In the genomic region with DNA sequence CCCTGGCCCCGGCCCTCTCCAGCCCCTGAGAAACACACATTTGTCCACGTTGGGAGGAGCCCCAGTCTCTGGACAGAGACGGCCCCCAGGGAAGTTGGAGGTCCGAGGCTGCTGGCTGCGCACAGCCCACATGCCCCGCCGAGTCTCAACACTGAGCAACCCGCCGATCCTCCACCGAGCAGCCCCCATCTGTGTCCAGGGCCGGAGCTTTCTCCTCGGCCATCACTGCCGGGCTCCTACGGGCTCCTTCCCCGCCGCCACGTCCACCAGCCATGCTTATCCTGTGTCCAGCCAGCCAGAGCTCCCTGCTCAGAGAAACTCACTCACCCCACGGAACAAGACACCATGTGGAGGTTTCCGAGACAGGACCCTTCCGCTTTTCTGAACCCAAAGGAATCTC, we compare ENCODE assay signal across 7 cellular contexts.
"Had no signal": no experiment of that assay in that cellular context is flagged by ENCODE, and none has a peak within 500 bp of the region (broad histone marks: within the 10 kb centered on the region; RNA-seq: fewer than 3 reads in every experiment).

No MANE protein-coding gene starts in this region.

- FAIRE-seq: H1, HTR-8/SVneo, K562 had no signal

- H3K4me3 ChIP-seq: GM23338, K562 had no signal

- ATAC-seq: K562 had no signal

- DNase-seq: H9, HCEC 1CT, IMR-90 had no signal

- H2AFZ ChIP-seq: GM23338 had no signal

- H3K4me2 ChIP-seq: GM23338 had no signal
